In genomic region chr12:8493084-8493483, GRCh38 we compare ENCODE assay signal across 8 cellular contexts. TPM values are rescaled to one million over a fixed set of nuclear protein-coding genes. Genes with fewer than 3 reads are reported as not detected.
DNase-seq lines count a peak whose midpoint lies in the region; ATAC-seq, FAIRE-seq and TF ChIP-seq lines count a peak whose summit lies in the region.

No MANE protein-coding gene starts in this region.

- no peaks in the 10 kb centered on the region for H3K9me3 Mint-ChIP-seq in activated T-helper 17 cell treated with anti-CD3 and anti-CD28 coated beads, Interleukin-2, amount 50 U/mL, for 72 hours

- H3K4me3 Mint-ChIP-seq in activated T-helper 17 cell treated with anti-CD3 and anti-CD28 coated beads, Interleukin-2, amount 50 U/mL, for 72 hours: peak overlapping the region; percentile 39

- no peak for TF ChIP-seq POLR2A in GM12891 (IDR thresholded peaks at IDR 0.05; ENCODE audit: low read depth, low read length)

- no peaks in the 10 kb centered on the region for H3K36me3 Mint-ChIP-seq in activated T-helper 17 cell treated with anti-CD3 and anti-CD28 coated beads, Interleukin-2, amount 50 U/mL, for 72 hours (ENCODE audit: low read depth)

- DNase-seq in GM12891 (ENCODE audit: insufficient read length, low spot score) (peak; percentile 31), dedifferentiated amniotic fluid mesenchymal stem cell (ENCODE audit: extremely low spot score) (no peak), caudate nucleus (lab: John Stamatoyannopoulos, UW) (no peak), ecto neural progenitor cell (ENCODE audit: low spot score) (no peak)
- peak; percentile 9 for DNase-seq in stimulated activated CD8-positive, alpha-beta memory T cell treated with anti-CD3 and anti-CD28 coated beads, Interleukin-12 subunit alpha, Interleukin-12 subunit beta, amount 100 ng/mL, for 1 hour (ENCODE audit: low read depth)

- ATAC-seq in GM21447 (IDR thresholded peaks at IDR 0.05; ENCODE audit: unreplicated experiment) (peak; percentile 99), HG03575 (IDR thresholded peaks at IDR 0.05; ENCODE audit: extremely low read depth, insufficient number of reproducible peaks, low FRiP score, unreplicated experiment) (peak; percentile 93)
- peak; percentile 98 for ATAC-seq in activated T-helper 17 cell treated with anti-CD3 and anti-CD28 coated beads, Interleukin-2, amount 50 U/mL, for 72 hours (replicated peaks)

- no peak overlapping the region for H3K27ac ChIP-seq in caudate nucleus (ENCODE audit: low read depth, low read length)

- H3K27me3 Mint-ChIP-seq in activated T-helper 17 cell treated with anti-CD3 and anti-CD28 coated beads, Interleukin-2, amount 50 U/mL, for 72 hours: peaks cover 3% of the 10 kb centered on the region

- H3K4me1 Mint-ChIP-seq in activated T-helper 17 cell treated with anti-CD3 and anti-CD28 coated beads, Interleukin-2, amount 50 U/mL, for 72 hours: peaks cover 13% of the 10 kb centered on the region

- FAIRE-seq in GM12891 (lab: Jason Lieb, UNC): peak; percentile 88

- peak overlapping the region; percentile 75 for H3K27ac Mint-ChIP-seq in activated T-helper 17 cell treated with anti-CD3 and anti-CD28 coated beads, Interleukin-2, amount 50 U/mL, for 72 hours

TF ChIP-seq in GM12891, 5 proteins besides CTCF, POLR2A, EP300 and RAD21:
- peak; percentile 63 for TF ChIP-seq POU2F2 (IDR thresholded peaks at IDR 0.05; ENCODE audit: low read depth, low read length)
- peak; percentile 85 for TF ChIP-seq SPI1 (IDR thresholded peaks at IDR 0.05; ENCODE audit: low read depth, low read length)
- no peak for TF ChIP-seq PAX5 (IDR thresholded peaks at IDR 0.05; ENCODE audit: insufficient read depth, low read length, severe bottlenecking)

RNA-seq across cellular contexts. Expression of gene CLEC4D, which starts 20.2 kb away (rescaled TPM):
- not detected for polyA plus RNA-seq in GM12891 (2012; ENCODE audit: low read depth, missing spikeins)
- not detected for total RNA-seq in activated T-helper 17 cell treated with anti-CD3 and anti-CD28 coated beads, Interleukin-2, amount 50 U/mL, for 72 hours

RNA-seq across cellular contexts. Expression of gene CLEC6A, which starts 37.3 kb away (rescaled TPM):
- polyA plus RNA-seq in GM12891 (2012; ENCODE audit: low read depth, missing spikeins): not detected
- total RNA-seq in activated T-helper 17 cell treated with anti-CD3 and anti-CD28 coated beads, Interleukin-2, amount 50 U/mL, for 72 hours: not detected

RNA-seq across cellular contexts. Expression of gene CLEC4E, which starts 47.6 kb away (rescaled TPM):
- polyA plus RNA-seq in GM12891 (2012; ENCODE audit: low read depth, missing spikeins): not detected
- total RNA-seq in activated T-helper 17 cell treated with anti-CD3 and anti-CD28 coated beads, Interleukin-2, amount 50 U/mL, for 72 hours: not detected

Comparison
In these comparisons a context has a peak if more than half of its experiments do, and no peak if none do; other contexts are left out.
1. DNase-seq: peak in GM12891 (single experiment) and stimulated activated CD8-positive, alpha-beta memory T cell treated with anti-CD3 and anti-CD28 coated beads, Interleukin-12 subunit alpha, Interleukin-12 subunit beta, amount 100 ng/mL, for 1 hour (single experiment); none in dedifferentiated amniotic fluid mesenchymal stem cell (single experiment), caudate nucleus (0 of 61) and ecto neural progenitor cell (single experiment).
2. Peak in every context shown above with its lines, with median percentiles within 50 percentile points of each other: ATAC-seq.